Comparison of ENCODE assay signal across 27 cellular contexts in genomic region chr4:48074657-48075056, GRCh38. TPM values are rescaled to one million over a fixed set of nuclear protein-coding genes. Genes with fewer than 3 reads are reported as not detected.
"Had no signal": no experiment of that assay in that cellular context is flagged by ENCODE, and none has a peak within 500 bp of the region (broad histone marks: within the 10 kb centered on the region; RNA-seq: fewer than 3 reads in every experiment).

No MANE protein-coding gene starts in this region.

- H3K9me3 Mint-ChIP-seq: activated naive CD8-positive, alpha-beta T cell treated with anti-CD3 and anti-CD28 coated beads for 36 hours; activated T-cell treated with anti-CD3 and anti-CD28 coated beads, Interleukin-2, amount 50 U/mL, for 24 hours; activated T-helper 1 cell treated with anti-CD3 and anti-CD28 coated beads, Interleukin-12 subunit alpha, Interleukin-12 subunit beta, Interleukin-2, Interleukin-4 antibody, amounts not matched to agents 30 ng/mL and 10 ng/mL and 1 ng/mL, durations not matched to agents 14 hours and 24 hours and 36 hours; T-helper 1 cell treated with Interleukin-12 subunit alpha and Interleukin-12 subunit beta and Interleukin-4 antibody, amounts not matched to agents 30 μg/mL and 1 μg/mL, for 36 hours had no signal

- H3K4me1 ChIP-seq: adrenal gland had no signal

- H3K9me3 ChIP-seq: adrenal gland, SJCRH30 had no signal

- H3K4me3 ChIP-seq: adrenal gland, SJCRH30 had no signal

- DNase-seq: activated CD4-positive, alpha-beta T cell treated with anti-CD3 and anti-CD28 coated beads for 4 hours; activated CD4-positive, alpha-beta T cell treated with anti-CD3 and anti-CD28 coated beads, Interleukin-2, amount 50 U/mL, for 4 hours; activated CD8-positive, alpha-beta memory T cell treated with anti-CD3 and anti-CD28 coated beads, Interleukin-2, amount 10 ng/mL, durations not matched to agents 7 days and 5 days; activated effector memory CD4-positive, alpha-beta T cell treated with Interleukin-2 at 50 U/mL for 16 hours; activated naive CD4-positive, alpha-beta T cell; activated naive CD8-positive, alpha-beta T cell treated with anti-CD3 and anti-CD28 coated beads for 36 hours; activated T-cell treated with anti-CD3 and anti-CD28 coated beads, Interleukin-2, amount 50 U/mL, for 24 hours; adrenal gland; anterior cingulate cortex; central memory CD4-positive, alpha-beta T cell; Kasumi-1; KBM-7; NCI-H1105 treated with DMSO at 0.1 percent for 48 hours; NCI-H1436 treated with DMSO at 0.1 percent for 48 hours; NCI-H187; NCI-H2081 treated with DMSO at 0.1 percent for 48 hours; NCI-H446; NCI-H524; Right ventricle myocardium superior; RPMI8226; SJCRH30; SW 1271 had no signal

- H3K4me1 Mint-ChIP-seq: activated CD8-positive, alpha-beta memory T cell treated with anti-CD3 and anti-CD28 coated beads, Interleukin-2, amount 10 ng/mL, durations not matched to agents 7 days and 5 days had no signal

- H3K27ac ChIP-seq: adrenal gland, SJCRH30 had no signal

- H3K27me3 ChIP-seq: adrenal gland, SJCRH30 had no signal

- ATAC-seq: activated CD4-positive, CD25-positive, alpha-beta regulatory T cell treated with anti-CD3 and anti-CD28 coated beads, Interleukin-2, amount 50 U/mL, for 24 hours; activated CD8-positive, alpha-beta memory T cell treated with anti-CD3 and anti-CD28 coated beads, Interleukin-2, amount 10 ng/mL, durations not matched to agents 7 days and 5 days; Panc1 had no signal

- H3K27ac Mint-ChIP-seq: activated CD8-positive, alpha-beta memory T cell treated with anti-CD3 and anti-CD28 coated beads, Interleukin-2, amount 10 ng/mL, durations not matched to agents 7 days and 5 days; activated naive CD8-positive, alpha-beta T cell treated with anti-CD3 and anti-CD28 coated beads for 36 hours; activated T-cell treated with anti-CD3 and anti-CD28 coated beads, Interleukin-2, amount 50 U/mL, for 24 hours; activated T-helper 1 cell treated with anti-CD3 and anti-CD28 coated beads, Interleukin-12 subunit alpha, Interleukin-12 subunit beta, Interleukin-2, Interleukin-4 antibody, amounts not matched to agents 30 ng/mL and 10 ng/mL and 1 ng/mL, durations not matched to agents 14 hours and 24 hours and 36 hours; T-helper 1 cell treated with Interleukin-12 subunit alpha and Interleukin-12 subunit beta and Interleukin-4 antibody, amounts not matched to agents 30 μg/mL and 1 μg/mL, for 36 hours had no signal

- H3K27me3 Mint-ChIP-seq: activated CD8-positive, alpha-beta memory T cell treated with anti-CD3 and anti-CD28 coated beads, Interleukin-2, amount 10 ng/mL, durations not matched to agents 7 days and 5 days; activated naive CD8-positive, alpha-beta T cell treated with anti-CD3 and anti-CD28 coated beads for 36 hours; activated T-cell treated with anti-CD3 and anti-CD28 coated beads, Interleukin-2, amount 50 U/mL, for 24 hours had no signal

- H3K4me3 Mint-ChIP-seq: activated CD8-positive, alpha-beta memory T cell treated with anti-CD3 and anti-CD28 coated beads, Interleukin-2, amount 10 ng/mL, durations not matched to agents 7 days and 5 days; activated naive CD8-positive, alpha-beta T cell treated with anti-CD3 and anti-CD28 coated beads for 36 hours; activated T-cell treated with anti-CD3 and anti-CD28 coated beads, Interleukin-2, amount 50 U/mL, for 24 hours; activated T-helper 1 cell treated with anti-CD3 and anti-CD28 coated beads, Interleukin-12 subunit alpha, Interleukin-12 subunit beta, Interleukin-2, Interleukin-4 antibody, amounts not matched to agents 30 ng/mL and 10 ng/mL and 1 ng/mL, durations not matched to agents 14 hours and 24 hours and 36 hours; T-helper 1 cell treated with Interleukin-12 subunit alpha and Interleukin-12 subunit beta and Interleukin-4 antibody, amounts not matched to agents 30 μg/mL and 1 μg/mL, for 36 hours had no signal

- H3K36me3 ChIP-seq: adrenal gland, SJCRH30 had no signal

RNA-seq across cellular contexts. Expression of gene CNGA1, which starts 58.2 kb away (rescaled TPM):
- total RNA-seq: activated CD8-positive, alpha-beta memory T cell treated with anti-CD3 and anti-CD28 coated beads, Interleukin-2, amount 10 ng/mL, durations not matched to agents 7 days and 5 days; activated T-helper 1 cell treated with anti-CD3 and anti-CD28 coated beads, Interleukin-12 subunit alpha, Interleukin-12 subunit beta, Interleukin-2, Interleukin-4 antibody, amounts not matched to agents 30 ng/mL and 10 ng/mL and 1 ng/mL, durations not matched to agents 14 hours and 24 hours and 36 hours; chondrocyte; SJCRH30 had no signal
